8 cellular contexts compared by ENCODE assay signal in genomic region chr11:65486570-65487466, GRCh38. TPM values are rescaled to one million over a fixed set of nuclear protein-coding genes. Genes with fewer than 3 reads are reported as not detected.
DNase-seq lines count a peak whose midpoint lies in the region; ATAC-seq and TF ChIP-seq lines count a peak whose summit lies in the region.
"Had no signal": no experiment of that assay in that cellular context is flagged by ENCODE, and none has a peak within 500 bp of the region (broad histone marks: within the 10 kb centered on the region; RNA-seq: fewer than 3 reads in every experiment).

No MANE protein-coding gene starts in this region.

- no peak overlapping the region for H3K4me3 Mint-ChIP-seq in effector memory CD8-positive, alpha-beta T cell

- WGBS in mammary epithelial cell (ENCODE audit: low coverage, missing lambda C conversion rate): 68% methylated on average over 10 of the region's 10 CpGs

- H3K36me3 ChIP-seq in OCI-LY3 (replicated peaks; ENCODE audit: low read depth, low read length) (no peaks in the 10 kb centered on the region), mammary epithelial cell (ENCODE audit: insufficient read depth, low read length) (no peaks in the 10 kb centered on the region), mucosa of rectum (ENCODE audit: control insufficient read depth in 2 of 2, insufficient read depth in 2 of 2, low read length in 2 of 2) (no peaks in the 10 kb centered on the region), tibial artery (no peaks in the 10 kb centered on the region)

- H3K79me2 ChIP-seq in OCI-LY3 (ENCODE audit: low read length): peaks cover under 1% of the 10 kb centered on the region; the same call in 1 of the 2 replicates
- H3K79me2 ChIP-seq in mammary epithelial cell (ENCODE audit: insufficient read depth, low read length): peaks cover 23% of the 10 kb centered on the region

- dilution Hi-C loops in mammary epithelial cell (cut with HindIII; ENCODE audit: low sequenced_read_pairs): no loop called here

- H4K20me1 ChIP-seq in OCI-LY3 (ENCODE audit: insufficient read depth, low read length) (no peaks in the 10 kb centered on the region), mammary epithelial cell (ENCODE audit: insufficient read depth, low read length) (no peaks in the 10 kb centered on the region)

- no peak for ATAC-seq in effector memory CD8-positive, alpha-beta T cell (replicated peaks)
- ATAC-seq in GM21825 (IDR thresholded peaks at IDR 0.05; ENCODE audit: unreplicated experiment): no peak
- no peak for ATAC-seq in HG03196 (IDR thresholded peaks at IDR 0.05; ENCODE audit: unreplicated experiment)

- H3K9me3 Mint-ChIP-seq in effector memory CD8-positive, alpha-beta T cell: no peaks in the 10 kb centered on the region

- BruUV-seq in mammary epithelial cell (replicated peaks; lab: Mats Ljungman, UMichigan): TSS peak; percentile 31

- H3K36me3 Mint-ChIP-seq in effector memory CD8-positive, alpha-beta T cell (ENCODE audit: insufficient read depth): no peaks in the 10 kb centered on the region

- 0 out of 2 replicates have a peak, but pooled peaks cover 3% of the 10 kb centered on the region for H3K27me3 ChIP-seq in OCI-LY3 (ENCODE audit: low read depth, low read length)
- H3K27me3 ChIP-seq in mammary epithelial cell (ENCODE audit: insufficient read depth, low read length): no peaks in the 10 kb centered on the region
- H3K27me3 ChIP-seq in mucosa of rectum (ENCODE audit: control insufficient read depth in 2 of 2, insufficient read depth in 2 of 2, low read length in 2 of 2): no peaks in the 10 kb centered on the region
- no peaks in the 10 kb centered on the region for H3K27me3 ChIP-seq in tibial artery

- peaks cover 33% of the 10 kb centered on the region for H3K4me1 ChIP-seq in OCI-LY3 (ENCODE audit: low read length)
- H3K4me1 ChIP-seq in mammary epithelial cell (ENCODE audit: insufficient read depth, low read length): peaks cover 76% of the 10 kb centered on the region
- peaks cover 48 to 57% of the 10 kb centered on the region in 2 donors for H3K4me1 ChIP-seq in mucosa of rectum (ENCODE audit: control insufficient read depth in 2 of 2, insufficient read depth in 2 of 2, low read length in 2 of 2)
- H3K4me1 ChIP-seq in tibial artery: peaks cover 20 to 86% (median 59%) of the 10 kb centered on the region in 4 donors

- intact Hi-C loops in mammary epithelial cell (cut with micrococcal nuclease): no loop called here
- intact Hi-C loops in tibial artery (cut with DNase I; ENCODE audit: low total_unique reads): no loop called here

- no peaks in the 10 kb centered on the region for H3K27me3 Mint-ChIP-seq in effector memory CD8-positive, alpha-beta T cell

- H3K4me3 ChIP-seq in OCI-LY3 (ENCODE audit: low read length): no peak overlapping the region
- H3K4me3 ChIP-seq in mammary epithelial cell (replicated peaks in 1 of 3; ENCODE audit: insufficient read depth in 1 of 3, low read depth in 2 of 3, low read length in 3 of 3): no peak overlapping the region
- H3K4me3 ChIP-seq in mucosa of rectum (ENCODE audit: low read length in 2 of 2): no peak overlapping the region
- peak overlapping the region in 1 of 2 donors; percentile 11 for H3K4me3 ChIP-seq in tibial artery

- H3K4me1 Mint-ChIP-seq in effector memory CD8-positive, alpha-beta T cell (ENCODE audit: low read depth in 2 of 2): peaks cover 0 to 3% of the 10 kb centered on the region in 2 donors

- H3K27ac ChIP-seq in OCI-LY3 (ENCODE audit: low read length) (no peak overlapping the region), mammary epithelial cell (ENCODE audit: insufficient read depth, low read depth, low read length) (peak overlapping the region; percentile 97), mucosa of rectum (ENCODE audit: low read depth in 2 of 2, low read length in 2 of 2) (peak overlapping the region; percentile 65 to 77), tibial artery (peak overlapping the region; percentile 95 to 97)

- H3K9me3 ChIP-seq in OCI-LY3 (ENCODE audit: insufficient read depth, low read length): no peaks in the 10 kb centered on the region
- H3K9me3 ChIP-seq in mammary epithelial cell (replicated peaks; ENCODE audit: insufficient read depth, low read length): no peaks in the 10 kb centered on the region
- no peaks in the 10 kb centered on the region for H3K9me3 ChIP-seq in mucosa of rectum (ENCODE audit: control insufficient read depth in 2 of 2, low read length in 2 of 2)
- no peaks in the 10 kb centered on the region for H3K9me3 ChIP-seq in tibial artery

- DNase-seq in mammary epithelial cell (no peak), tibial artery (peak in 1 of 2 donors; percentile 63)
- DNase-seq in effector memory CD8-positive, alpha-beta T cell: no peak
- DNase-seq: stimulated activated CD4-positive, alpha-beta T cell treated with anti-CD3 and anti-CD28 coated beads, Interleukin-4, amount 100 ng/mL, for 1 hour had no signal

- CTCF ChIA-PET in mammary epithelial cell (lab: Charles Lee; ENCODE audit: low non-redundant PET): interaction anchor here (0.6 to 0.7 kb wide), 3 partner anchors 124 to 714 kb away, joined by 3 to 4 read pairs (median 3); no protein-coding TSS in a partner anchor

- in situ Hi-C loops in mammary epithelial cell (cut with MboI; ENCODE audit: low sequenced_read_pairs in 2 of 2): no loop called here

- no peak overlapping the region for H3K27ac Mint-ChIP-seq in effector memory CD8-positive, alpha-beta T cell

- 0 out of 2 replicates have a peak overlapping the region, but pooled peaks have one; percentile 35 for H3K4me2 ChIP-seq in OCI-LY3 (ENCODE audit: low read length)
- H3K4me2 ChIP-seq in mammary epithelial cell (ENCODE audit: insufficient read depth, low read depth, low read length): peak overlapping the region; percentile 56

- TF ChIP-seq CTCF in OCI-LY3 (IDR thresholded peaks at IDR 0.05; ENCODE audit: low read depth, low read length): no peak
- no peak for TF ChIP-seq CTCF in mammary epithelial cell (conservative IDR thresholded peaks at IDR 0.05 in 1 of 2, IDR thresholded peaks at IDR 0.05 in 1 of 2; ENCODE audit: extremely low read depth in 1 of 2, insufficient read depth in 1 of 2, low read depth in 1 of 2, low read length in 2 of 2)
- no peak for TF ChIP-seq CTCF in tibial artery (IDR thresholded peaks at IDR 0.05)

- H2AFZ ChIP-seq in OCI-LY3 (ENCODE audit: low read depth, low read length): peak overlapping the region; percentile 19; the same call in 1 of the 2 replicates
- H2AFZ ChIP-seq in mammary epithelial cell (ENCODE audit: low read depth, low read length): no peak overlapping the region

- H3K9ac ChIP-seq in OCI-LY3 (ENCODE audit: low read length) (no peak overlapping the region), mammary epithelial cell (ENCODE audit: insufficient read depth, low read length) (peak overlapping the region; percentile 66), mucosa of rectum (ENCODE audit: low read depth in 1 of 2, low read length in 2 of 2) (no peak overlapping the region)

RNA-seq across cellular contexts. Expression of gene MALAT1, which starts 12.0 kb away (rescaled TPM):
- total RNA-seq in mammary epithelial cell: over 10,000 TPM in 1 of 2 donors, 1,000 to 10,000 TPM in 1; 9,320 to 20,636 TPM
- 211 TPM for polyA plus RNA-seq in mammary epithelial cell
- polyA minus RNA-seq in mammary epithelial cell: 7,117 TPM

RNA-seq across cellular contexts. Expression of gene SCYL1, which starts 38.1 kb away (rescaled TPM):
- 10 to 100 TPM; 66.0 to 75.0 TPM for total RNA-seq in mammary epithelial cell
- 64.8 TPM for polyA plus RNA-seq in mammary epithelial cell
- 45.1 TPM for polyA minus RNA-seq in mammary epithelial cell
